15 cellular contexts compared by ENCODE assay signal in the genomic region with DNA sequence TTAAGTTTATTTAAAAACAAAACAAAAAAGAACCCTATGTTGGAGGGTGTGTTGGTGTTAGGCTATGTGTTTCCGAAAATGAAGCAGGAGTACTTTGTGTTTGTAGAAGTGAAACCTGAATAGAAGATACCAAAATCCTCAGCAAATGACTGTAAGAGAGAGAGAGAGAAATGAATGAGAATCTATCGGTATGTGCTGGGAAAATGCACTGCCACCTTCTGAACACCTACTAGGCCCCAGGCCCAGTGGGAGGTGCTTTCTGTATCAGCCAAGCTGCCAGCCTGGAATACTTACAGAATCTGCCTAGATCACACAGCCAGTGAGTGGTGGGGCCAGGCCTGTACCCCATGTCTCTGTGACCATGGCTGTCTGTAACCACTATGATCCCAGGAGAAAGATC.
DNase-seq lines count a peak whose midpoint lies in the region; ATAC-seq lines count a peak whose summit lies in the region.
"Had no signal": no experiment of that assay in that cellular context is flagged by ENCODE, and none has a peak within 500 bp of the region (broad histone marks: within the 10 kb centered on the region; RNA-seq: fewer than 3 reads in every experiment).

No MANE protein-coding gene starts in this region.

- peak overlapping the region; percentile 94 for H3K27ac Mint-ChIP-seq in activated naive CD4-positive, alpha-beta T cell treated with anti-CD3 and anti-CD28 coated beads, Interleukin-2, amount 50 U/mL, for 24 hours

- H3K4me3 Mint-ChIP-seq in activated naive CD4-positive, alpha-beta T cell treated with anti-CD3 and anti-CD28 coated beads, Interleukin-2, amount 50 U/mL, for 24 hours, result peak overlapping the region; percentile 59

- no peaks in the 10 kb centered on the region for H3K9me3 Mint-ChIP-seq in activated naive CD4-positive, alpha-beta T cell treated with anti-CD3 and anti-CD28 coated beads, Interleukin-2, amount 50 U/mL, for 24 hours

- no peak for ATAC-seq in GM21526 (IDR thresholded peaks at IDR 0.05; ENCODE audit: low FRiP score, unreplicated experiment)
- no peak for ATAC-seq in GM21390 (IDR thresholded peaks at IDR 0.05; ENCODE audit: unreplicated experiment)
- ATAC-seq: K562 had no signal

- peaks cover 15% of the 10 kb centered on the region for H3K36me3 Mint-ChIP-seq in activated naive CD4-positive, alpha-beta T cell treated with anti-CD3 and anti-CD28 coated beads, Interleukin-2, amount 50 U/mL, for 24 hours

- H3K4me1 Mint-ChIP-seq in activated naive CD4-positive, alpha-beta T cell treated with anti-CD3 and anti-CD28 coated beads, Interleukin-2, amount 50 U/mL, for 24 hours, result peaks cover 57% of the 10 kb centered on the region

- DNase-seq in stimulated activated CD4-positive, alpha-beta T cell treated with anti-CD3 and anti-CD28 coated beads, Interleukin-4, amount 100 ng/mL, for 24 hours, result peak; percentile 44
- DNase-seq in stimulated activated CD4-positive, alpha-beta T cell treated with anti-CD3 and anti-CD28 coated beads, Interleukin-1b, Interleukin-23, amount 100 ng/mL, for 48 hours, result no peak
- DNase-seq in MV-4-11 (lab: John Stamatoyannopoulos, UW) (peak; percentile 22), cortex of kidney (lab: John Stamatoyannopoulos, UW) (no peak), T1000 (lab: John Stamatoyannopoulos, UW) (no peak)
- DNase-seq: activated CD4-positive, CD25-positive, alpha-beta regulatory T cell treated with anti-CD3 and anti-CD28 coated beads, Interleukin-2, amount 50 U/mL, for 72 hours; activated gamma-delta T cell treated with Interleukin-2 at 50 U/mL for 16 hours; NCI-H1436; NCI-H510A; occipital lobe; Peyer's patch had no signal

- H3K27me3 Mint-ChIP-seq in activated naive CD4-positive, alpha-beta T cell treated with anti-CD3 and anti-CD28 coated beads, Interleukin-2, amount 50 U/mL, for 24 hours, result no peaks in the 10 kb centered on the region

Comparison
In these comparisons a context has a peak if more than half of its experiments do, and no peak if none do; other contexts are left out.
1. DNase-seq: peak in stimulated activated CD4-positive, alpha-beta T cell treated with anti-CD3 and anti-CD28 coated beads, Interleukin-4, amount 100 ng/mL, for 24 hours (single experiment) and MV-4-11 (single experiment); none in stimulated activated CD4-positive, alpha-beta T cell treated with anti-CD3 and anti-CD28 coated beads, Interleukin-1b, Interleukin-23, amount 100 ng/mL, for 48 hours (single experiment), cortex of kidney (single experiment) and T1000 (single experiment).